In the genomic region with DNA sequence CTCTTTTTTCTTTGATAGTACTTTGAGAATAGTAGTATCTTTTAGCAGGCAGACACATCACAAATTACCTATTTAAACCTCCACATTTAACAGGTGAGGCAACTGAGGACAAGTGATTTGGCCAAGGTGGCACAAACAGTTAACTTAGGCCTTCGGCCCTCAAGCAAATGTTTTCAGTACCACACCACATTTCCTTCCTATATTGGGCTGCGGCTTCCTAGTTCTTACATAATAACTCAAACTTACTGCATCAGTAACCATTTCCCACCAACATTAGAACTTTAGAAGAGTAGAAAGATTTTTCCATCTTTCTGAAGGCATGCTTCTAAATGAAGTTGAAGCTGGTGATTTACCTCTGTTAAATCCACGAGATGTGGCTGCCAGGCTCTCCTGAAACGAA, we compare ENCODE assay signal across 2 cellular contexts.
TF ChIP-seq lines count a peak whose summit lies in the region.

No MANE protein-coding gene starts in this region.

TF ChIP-seq in GM12878, 131 proteins besides CTCF, POLR2A, EP300 and RAD21 (continued from another document):
- TF ChIP-seq, protein P1, sequence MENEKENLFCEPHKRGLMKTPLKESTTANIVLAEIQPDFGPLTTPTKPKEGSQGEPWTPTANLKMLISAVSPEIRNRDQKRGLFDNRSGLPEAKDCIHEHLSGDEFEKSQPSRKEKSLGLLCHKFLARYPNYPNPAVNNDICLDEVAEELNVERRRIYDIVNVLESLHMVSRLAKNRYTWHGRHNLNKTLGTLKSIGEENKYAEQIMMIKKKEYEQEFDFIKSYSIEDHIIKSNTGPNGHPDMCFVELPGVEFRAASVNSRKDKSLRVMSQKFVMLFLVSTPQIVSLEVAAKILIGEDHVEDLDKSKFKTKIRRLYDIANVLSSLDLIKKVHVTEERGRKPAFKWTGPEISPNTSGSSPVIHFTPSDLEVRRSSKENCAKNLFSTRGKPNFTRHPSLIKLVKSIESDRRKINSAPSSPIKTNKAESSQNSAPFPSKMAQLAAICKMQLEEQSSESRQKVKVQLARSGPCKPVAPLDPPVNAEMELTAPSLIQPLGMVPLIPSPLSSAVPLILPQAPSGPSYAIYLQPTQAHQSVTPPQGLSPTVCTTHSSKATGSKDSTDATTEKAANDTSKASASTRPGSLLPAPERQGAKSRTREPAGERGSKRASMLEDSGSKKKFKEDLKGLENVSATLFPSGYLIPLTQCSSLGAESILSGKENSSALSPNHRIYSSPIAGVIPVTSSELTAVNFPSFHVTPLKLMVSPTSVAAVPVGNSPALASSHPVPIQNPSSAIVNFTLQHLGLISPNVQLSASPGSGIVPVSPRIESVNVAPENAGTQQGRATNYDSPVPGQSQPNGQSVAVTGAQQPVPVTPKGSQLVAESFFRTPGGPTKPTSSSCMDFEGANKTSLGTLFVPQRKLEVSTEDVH (IDR thresholded peaks at IDR 0.05; ENCODE audit: low read depth, partially characterized antibody), result no peak
- TF ChIP-seq NFIC (IDR thresholded peaks at IDR 0.05; ENCODE audit: low read depth, low read length), result peak; percentile 53; the same call in 1 of the 2 replicates
TF ChIP-seq in GM12878: peak in this region for 2.

TF ChIP-seq in SK-N-SH, 30 proteins besides CTCF, POLR2A, EP300 and RAD21 (continued from another document):
- TF ChIP-seq PBX3 (IDR thresholded peaks at IDR 0.05), result no peak
- TF ChIP-seq RCOR1 (IDR thresholded peaks at IDR 0.05; ENCODE audit: low read length), result no peak
- TF ChIP-seq, protein P2, sequence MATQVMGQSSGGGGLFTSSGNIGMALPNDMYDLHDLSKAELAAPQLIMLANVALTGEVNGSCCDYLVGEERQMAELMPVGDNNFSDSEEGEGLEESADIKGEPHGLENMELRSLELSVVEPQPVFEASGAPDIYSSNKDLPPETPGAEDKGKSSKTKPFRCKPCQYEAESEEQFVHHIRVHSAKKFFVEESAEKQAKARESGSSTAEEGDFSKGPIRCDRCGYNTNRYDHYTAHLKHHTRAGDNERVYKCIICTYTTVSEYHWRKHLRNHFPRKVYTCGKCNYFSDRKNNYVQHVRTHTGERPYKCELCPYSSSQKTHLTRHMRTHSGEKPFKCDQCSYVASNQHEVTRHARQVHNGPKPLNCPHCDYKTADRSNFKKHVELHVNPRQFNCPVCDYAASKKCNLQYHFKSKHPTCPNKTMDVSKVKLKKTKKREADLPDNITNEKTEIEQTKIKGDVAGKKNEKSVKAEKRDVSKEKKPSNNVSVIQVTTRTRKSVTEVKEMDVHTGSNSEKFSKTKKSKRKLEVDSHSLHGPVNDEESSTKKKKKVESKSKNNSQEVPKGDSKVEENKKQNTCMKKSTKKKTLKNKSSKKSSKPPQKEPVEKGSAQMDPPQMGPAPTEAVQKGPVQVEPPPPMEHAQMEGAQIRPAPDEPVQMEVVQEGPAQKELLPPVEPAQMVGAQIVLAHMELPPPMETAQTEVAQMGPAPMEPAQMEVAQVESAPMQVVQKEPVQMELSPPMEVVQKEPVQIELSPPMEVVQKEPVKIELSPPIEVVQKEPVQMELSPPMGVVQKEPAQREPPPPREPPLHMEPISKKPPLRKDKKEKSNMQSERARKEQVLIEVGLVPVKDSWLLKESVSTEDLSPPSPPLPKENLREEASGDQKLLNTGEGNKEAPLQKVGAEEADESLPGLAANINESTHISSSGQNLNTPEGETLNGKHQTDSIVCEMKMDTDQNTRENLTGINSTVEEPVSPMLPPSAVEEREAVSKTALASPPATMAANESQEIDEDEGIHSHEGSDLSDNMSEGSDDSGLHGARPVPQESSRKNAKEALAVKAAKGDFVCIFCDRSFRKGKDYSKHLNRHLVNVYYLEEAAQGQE (IDR thresholded peaks at IDR 0.05; ENCODE audit: low read depth, low read length), result no peak
- no peak for TF ChIP-seq MXI1 (IDR thresholded peaks at IDR 0.05; ENCODE audit: low read depth, low read length)
- TF ChIP-seq GABPA (IDR thresholded peaks at IDR 0.05; ENCODE audit: low read depth), result no peak
- TF ChIP-seq GATA2 (CRISPR knock-in tag; IDR thresholded peaks at IDR 0.05), result no peak
- TF ChIP-seq TEAD4 (IDR thresholded peaks at IDR 0.05; ENCODE audit: borderline replicate concordance, insufficient read depth), result no peak
- TF ChIP-seq, protein P3, sequence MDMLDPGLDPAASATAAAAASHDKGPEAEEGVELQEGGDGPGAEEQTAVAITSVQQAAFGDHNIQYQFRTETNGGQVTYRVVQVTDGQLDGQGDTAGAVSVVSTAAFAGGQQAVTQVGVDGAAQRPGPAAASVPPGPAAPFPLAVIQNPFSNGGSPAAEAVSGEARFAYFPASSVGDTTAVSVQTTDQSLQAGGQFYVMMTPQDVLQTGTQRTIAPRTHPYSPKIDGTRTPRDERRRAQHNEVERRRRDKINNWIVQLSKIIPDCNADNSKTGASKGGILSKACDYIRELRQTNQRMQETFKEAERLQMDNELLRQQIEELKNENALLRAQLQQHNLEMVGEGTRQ (IDR thresholded peaks at IDR 0.05; ENCODE audit: borderline replicate concordance, low read depth, low read length), result no peak
- TF ChIP-seq MEF2A (IDR thresholded peaks at IDR 0.05; ENCODE audit: borderline replicate concordance, low read depth), result no peak
- TF ChIP-seq ELF1 (IDR thresholded peaks at IDR 0.05), result no peak
- TF ChIP-seq SIN3A (IDR thresholded peaks at IDR 0.05; ENCODE audit: borderline replicate concordance, low read depth, low read length), result no peak
- no peak for TF ChIP-seq NRF1 (IDR thresholded peaks at IDR 0.05; ENCODE audit: low read depth, low read length)
- no peak for TF ChIP-seq FOXJ3 (CRISPR knock-in tag; IDR thresholded peaks at IDR 0.05)
- no peak for TF ChIP-seq MAX (IDR thresholded peaks at IDR 0.05; ENCODE audit: low read depth)
- TF ChIP-seq CHD2 (IDR thresholded peaks at IDR 0.05; ENCODE audit: low read length, partially characterized antibody), result no peak
